ENCODE assay signal across 20 cellular contexts in genomic region chr5:38070304-38070703, GRCh38.
"Had no signal": no experiment of that assay in that cellular context is flagged by ENCODE, and none has a peak within 500 bp of the region (broad histone marks: within the 10 kb centered on the region; RNA-seq: fewer than 3 reads in every experiment).

No MANE protein-coding gene starts in this region.

- H3K36me3 ChIP-seq: SJSA1 had no signal

- FAIRE-seq: K562 had no signal

- H3K9ac ChIP-seq: KMS-11 had no signal

- ATAC-seq: K562 had no signal

- DNase-seq: Kasumi-1, MM.1S, NCI-H1092 treated with DMSO at 0.1 percent for 48 hours, NCI-H1436, NCI-H187, NCI-H2029, NCI-H2081 treated with DMSO at 0.1 percent for 48 hours, NCI-H2171 treated with DMSO at 0.1 percent for 48 hours, NCI-H2227 treated with DMSO at 0.1 percent for 48 hours, NCI-H526 treated with DMSO at 0.1 percent for 48 hours, NCI-H774, Right ventricle myocardium superior, RPMI8226, SIG-M5 had no signal

- H3K27ac ChIP-seq: HL-60, KMS-11, SJSA1, SK-N-MC had no signal

- H3K27me3 ChIP-seq: SJSA1 had no signal

- H3K4me3 ChIP-seq: K562, SJSA1, SK-N-MC had no signal

- H3K36me3 Mint-ChIP-seq: IgD-negative memory B cell had no signal

- H3K9me3 ChIP-seq: SJSA1 had no signal

- H3K4me3 Mint-ChIP-seq: IgD-negative memory B cell had no signal

- H3K4me2 ChIP-seq: KMS-11 had no signal

- H3K27ac Mint-ChIP-seq: IgD-negative memory B cell had no signal

- H3K4me1 Mint-ChIP-seq: IgD-negative memory B cell had no signal
